ENCODE assay signal across 24 cellular contexts in genomic region chr6:131070061-131070460, GRCh38.
"Had no signal": no experiment of that assay in that cellular context is flagged by ENCODE, and none has a peak within 500 bp of the region (broad histone marks: within the 10 kb centered on the region; RNA-seq: fewer than 3 reads in every experiment).

No MANE protein-coding gene starts in this region.

- H3K9me3 ChIP-seq: colonic mucosa, esophagus squamous epithelium, lower lobe of right lung, prostate gland, thoracic aorta, transverse colon had no signal

- H3K36me3 Mint-ChIP-seq: stimulated activated memory B cell treated with anti-CD40 and anti-IgM and Interleukin-4, amounts not matched to agents 10 μg/mL and 1 μg/mL and 100 μg/mL, for 72 hours had no signal

- H3K4me1 ChIP-seq: colonic mucosa, esophagus squamous epithelium, foreskin keratinocyte, left ventricle myocardium inferior, lower lobe of right lung, parathyroid adenoma, prostate gland, spleen had no signal

- H3K9me3 Mint-ChIP-seq: nephron had no signal

- H3K4me3 ChIP-seq: colonic mucosa, esophagus squamous epithelium, hepatocyte, left ventricle myocardium inferior, lower lobe of right lung, prostate gland, spleen, thoracic aorta, transverse colon had no signal

- H3K36me3 ChIP-seq: colonic mucosa, esophagus squamous epithelium, left ventricle myocardium inferior, lower lobe of right lung, prostate gland, spleen, thoracic aorta, transverse colon had no signal

- H3K27ac ChIP-seq: colonic mucosa, esophagus squamous epithelium, foreskin keratinocyte, hepatocyte, left ventricle myocardium inferior, lower lobe of right lung, parathyroid adenoma, prostate gland, spleen, thoracic aorta, transverse colon had no signal

- H3K27me3 Mint-ChIP-seq: stimulated activated memory B cell treated with anti-CD40 and anti-IgM and Interleukin-4, amounts not matched to agents 10 μg/mL and 1 μg/mL and 100 μg/mL, for 72 hours; stimulated activated naive CD8-positive, alpha-beta T cell treated with anti-CD3 and anti-CD28 coated beads, Interleukin-15, amount 100 ng/mL, for 72 hours had no signal

- H3K27ac Mint-ChIP-seq: nephron; stimulated activated memory B cell treated with anti-CD40 and anti-IgM and Interleukin-4, amounts not matched to agents 10 μg/mL and 1 μg/mL and 100 μg/mL, for 72 hours; stimulated activated naive CD8-positive, alpha-beta T cell treated with anti-CD3 and anti-CD28 coated beads, Interleukin-15, amount 100 ng/mL, for 72 hours had no signal

- H2AFZ ChIP-seq: hepatocyte, parathyroid adenoma had no signal

- H3K4me2 ChIP-seq: hepatocyte had no signal

- H3K9ac ChIP-seq: parathyroid adenoma had no signal

- DNase-seq: colonic mucosa; effector memory CD4-positive, alpha-beta T cell; esophagus squamous epithelium; foreskin keratinocyte; kidney; left cardiac atrium; left ventricle myocardium inferior; lower lobe of right lung; mesenchymal stem cell; midbrain; retina; spleen; stimulated activated CD4-positive, alpha-beta T cell treated with anti-CD3 and anti-CD28 coated beads, Interleukin-15, amount 100 ng/mL, for 24 hours; stimulated activated CD4-positive, alpha-beta T cell treated with anti-CD3 and anti-CD28 coated beads, Interleukin-1b, Interleukin-23, amount 100 ng/mL, for 48 hours; stimulated activated CD4-positive, alpha-beta T cell treated with anti-CD3 and anti-CD28 coated beads, Interleukin-4, amount 100 ng/mL, for 24 hours; stimulated activated naive CD8-positive, alpha-beta T cell treated with anti-CD3 and anti-CD28 coated beads, Interleukin-15, amount 100 ng/mL, for 72 hours; transverse colon had no signal

- ATAC-seq: foreskin keratinocyte; left cardiac atrium; lower lobe of right lung; sciatic nerve; stimulated activated memory B cell treated with anti-CD40 and anti-IgM and Interleukin-4, amounts not matched to agents 10 μg/mL and 1 μg/mL and 100 μg/mL, for 72 hours; stimulated activated naive CD8-positive, alpha-beta T cell treated with anti-CD3 and anti-CD28 coated beads, Interleukin-15, amount 100 ng/mL, for 72 hours had no signal

- H3K4me3 Mint-ChIP-seq: nephron; stimulated activated memory B cell treated with anti-CD40 and anti-IgM and Interleukin-4, amounts not matched to agents 10 μg/mL and 1 μg/mL and 100 μg/mL, for 72 hours; stimulated activated naive CD8-positive, alpha-beta T cell treated with anti-CD3 and anti-CD28 coated beads, Interleukin-15, amount 100 ng/mL, for 72 hours had no signal

- H3K27me3 ChIP-seq: colonic mucosa, esophagus squamous epithelium, foreskin keratinocyte, hepatocyte, spleen, transverse colon had no signal

- H3K79me2 ChIP-seq: hepatocyte, parathyroid adenoma had no signal
